In the genomic region with DNA sequence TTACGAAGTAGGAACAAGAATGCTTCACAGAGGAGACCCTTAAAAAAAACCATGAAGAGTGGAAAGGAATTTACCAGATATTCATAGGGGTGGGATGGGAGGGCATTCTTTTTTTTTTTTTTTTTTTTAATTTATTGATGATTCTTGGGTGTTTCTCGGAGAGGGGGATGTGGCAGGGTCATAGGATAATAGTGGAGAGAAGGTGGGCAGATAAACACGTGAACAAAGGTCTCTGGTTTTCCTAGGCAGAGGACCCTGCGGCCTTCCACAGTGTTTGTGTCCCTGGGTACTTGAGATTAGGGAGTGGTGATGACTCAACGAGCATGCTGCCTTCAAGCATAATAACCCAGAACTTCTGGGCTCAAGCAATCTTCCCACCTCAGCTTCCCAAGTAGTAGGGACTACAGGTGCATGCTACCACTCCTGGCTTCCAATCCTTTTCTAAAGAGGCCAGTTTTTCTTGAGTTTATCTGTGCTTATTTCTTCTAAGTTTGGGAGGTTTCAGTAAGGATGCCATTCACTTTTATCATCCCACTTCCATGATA, we compare ENCODE assay signal across 29 cellular contexts.
"Had no signal": no experiment of that assay in that cellular context is flagged by ENCODE, and none has a peak within 500 bp of the region (broad histone marks: within the 10 kb centered on the region; RNA-seq: fewer than 3 reads in every experiment).

No MANE protein-coding gene starts in this region.

- H3K4me1 Mint-ChIP-seq: activated CD4-positive, alpha-beta T cell treated with anti-CD3 and anti-CD28 coated beads for 36 hours; activated naive CD4-positive, alpha-beta T cell treated with anti-CD3 and anti-CD28 coated beads, Interleukin-2, amount 50 U/mL, for 24 hours; central memory CD8-positive, alpha-beta T cell; T-cell had no signal

- DNase-seq: activated CD4-positive, alpha-beta T cell treated with anti-CD3 and anti-CD28 coated beads for 36 hours; activated CD4-positive, alpha-beta T cell treated with anti-CD3 and anti-CD28 coated beads, Interleukin-2, amount 50 U/mL, for 1 hour; activated CD8-positive, alpha-beta memory T cell treated with anti-CD3 and anti-CD28 coated beads, Interleukin-2, amount 10 ng/mL, durations not matched to agents 7 days and 5 days; activated effector memory CD4-positive, alpha-beta T cell treated with Interleukin-2 at 50 U/mL for 16 hours; activated naive CD4-positive, alpha-beta T cell; activated T-cell treated with anti-CD3 and anti-CD28 coated beads, Interleukin-2, amount 50 U/mL, for 24 hours; amniotic stem cell; body of pancreas; Kasumi-1; KBM-7; NCI-H1048; NCI-H146; NCI-H187 treated with DMSO at 0.1 percent for 48 hours; NCI-H2081 treated with DMSO at 0.1 percent for 48 hours; NCI-H345; NCI-H510A; NCI-H526 treated with DMSO at 0.1 percent for 48 hours; NK-92 treated with Interleukin-12 subunit alpha and Interleukin-12 subunit beta, amount 100 ng/mL, for 24 hours; OCI-M1; RPMI8226; T-cell; T-helper 2 cell; T1000; WERI-Rb-1 had no signal

- H3K4me3 Mint-ChIP-seq: activated CD4-positive, alpha-beta T cell treated with anti-CD3 and anti-CD28 coated beads for 36 hours; activated CD8-positive, alpha-beta memory T cell treated with anti-CD3 and anti-CD28 coated beads, Interleukin-2, amount 10 ng/mL, durations not matched to agents 7 days and 5 days; activated naive CD4-positive, alpha-beta T cell treated with anti-CD3 and anti-CD28 coated beads, Interleukin-2, amount 50 U/mL, for 24 hours; activated T-cell treated with anti-CD3 and anti-CD28 coated beads, Interleukin-2, amount 50 U/mL, for 24 hours; activated T-helper 1 cell treated with anti-CD3 and anti-CD28 coated beads, Interleukin-12 subunit alpha, Interleukin-12 subunit beta, Interleukin-2, Interleukin-4 antibody, amounts not matched to agents 30 ng/mL and 10 ng/mL and 1 ng/mL, durations not matched to agents 14 hours and 24 hours and 36 hours; central memory CD8-positive, alpha-beta T cell; T-cell had no signal

- H3K9me3 Mint-ChIP-seq: activated naive CD4-positive, alpha-beta T cell treated with anti-CD3 and anti-CD28 coated beads, Interleukin-2, amount 50 U/mL, for 24 hours; activated T-cell treated with anti-CD3 and anti-CD28 coated beads, Interleukin-2, amount 50 U/mL, for 24 hours; activated T-helper 1 cell treated with anti-CD3 and anti-CD28 coated beads, Interleukin-12 subunit alpha, Interleukin-12 subunit beta, Interleukin-2, Interleukin-4 antibody, amounts not matched to agents 30 ng/mL and 10 ng/mL and 1 ng/mL, durations not matched to agents 14 hours and 24 hours and 36 hours; central memory CD8-positive, alpha-beta T cell; T-cell had no signal

- H3K27ac Mint-ChIP-seq: activated CD4-positive, alpha-beta T cell treated with anti-CD3 and anti-CD28 coated beads for 36 hours; activated CD8-positive, alpha-beta memory T cell treated with anti-CD3 and anti-CD28 coated beads, Interleukin-2, amount 10 ng/mL, durations not matched to agents 7 days and 5 days; activated naive CD4-positive, alpha-beta T cell treated with anti-CD3 and anti-CD28 coated beads, Interleukin-2, amount 50 U/mL, for 24 hours; activated T-cell treated with anti-CD3 and anti-CD28 coated beads, Interleukin-2, amount 50 U/mL, for 24 hours; activated T-helper 1 cell treated with anti-CD3 and anti-CD28 coated beads, Interleukin-12 subunit alpha, Interleukin-12 subunit beta, Interleukin-2, Interleukin-4 antibody, amounts not matched to agents 30 ng/mL and 10 ng/mL and 1 ng/mL, durations not matched to agents 14 hours and 24 hours and 36 hours; T-cell had no signal

- H3K27me3 Mint-ChIP-seq: activated CD4-positive, alpha-beta T cell treated with anti-CD3 and anti-CD28 coated beads for 36 hours; activated CD8-positive, alpha-beta memory T cell treated with anti-CD3 and anti-CD28 coated beads, Interleukin-2, amount 10 ng/mL, durations not matched to agents 7 days and 5 days; activated naive CD4-positive, alpha-beta T cell treated with anti-CD3 and anti-CD28 coated beads, Interleukin-2, amount 50 U/mL, for 24 hours; central memory CD8-positive, alpha-beta T cell; T-cell had no signal

- ATAC-seq: activated CD4-positive, alpha-beta T cell treated with anti-CD3 and anti-CD28 coated beads for 36 hours; activated CD8-positive, alpha-beta memory T cell treated with anti-CD3 and anti-CD28 coated beads, Interleukin-2, amount 10 ng/mL, durations not matched to agents 7 days and 5 days; body of pancreas; Panc1; Right ventricle myocardium inferior; T-cell had no signal
